Comparison of ENCODE assay signal across 10 cellular contexts in genomic region chr3:170419301-170420087, GRCh38. TPM values are rescaled to one million over a fixed set of nuclear protein-coding genes. Genes with fewer than 3 reads are reported as not detected.
A peak's percentile ranks its signal among the peaks of the same experiment; 100 is the strongest.
DNase-seq lines count a peak whose midpoint lies in the region; ATAC-seq, FAIRE-seq and TF ChIP-seq lines count a peak whose summit lies in the region.
"Had no signal": no experiment of that assay in that cellular context is flagged by ENCODE, and none has a peak within 500 bp of the region (broad histone marks: within the 10 kb centered on the region; RNA-seq: fewer than 3 reads in every experiment).

No MANE protein-coding gene starts in this region.

- no peak for TF ChIP-seq RAD21 in HepG2 (CRISPR knock-in tag; IDR thresholded peaks at IDR 0.05)

- no peaks in the 10 kb centered on the region for H3K79me2 ChIP-seq in HepG2 (ENCODE audit: insufficient read depth, low read length)

- H3K36me3 ChIP-seq in HepG2 (replicated peaks in 1 of 2; ENCODE audit: control insufficient read depth in 1 of 2, insufficient read depth in 2 of 2, low read length in 2 of 2) (no peaks in the 10 kb centered on the region), suprapubic skin (no peaks in the 10 kb centered on the region)

- no peak for ATAC-seq in HepG2
- ATAC-seq in HG02571 (IDR thresholded peaks at IDR 0.05; ENCODE audit: unreplicated experiment) = no peak
- ATAC-seq in HG02981 (IDR thresholded peaks at IDR 0.05; ENCODE audit: unreplicated experiment) = no peak

- no peak for FAIRE-seq in HepG2 (lab: Jason Lieb, UNC)

- H3K9me3 ChIP-seq in HepG2 (ENCODE audit: low read length) (no peaks in the 10 kb centered on the region), suprapubic skin (no peaks in the 10 kb centered on the region)

- no peak for TF ChIP-seq EP300 in HepG2 (IDR thresholded peaks at IDR 0.05; ENCODE audit: low read depth in 2 of 2, low read length in 2 of 2)
- no peak for TF ChIP-seq EP300 in HepG2 (CRISPR knock-in tag; IDR thresholded peaks at IDR 0.05; ENCODE audit: borderline replicate concordance)
- TF ChIP-seq EP300 in suprapubic skin (IDR thresholded peaks at IDR 0.05) = no peak

- H3K27ac ChIP-seq in HepG2 (ENCODE audit: extremely low read length, insufficient read depth, low read length) = no peak overlapping the region
- peak overlapping the region; percentile 76 for H3K27ac ChIP-seq in suprapubic skin
- H3K27ac ChIP-seq: C4-2B had no signal

- peak overlapping the region; percentile 6 for H3K4me3 Mint-ChIP-seq in T-helper 2 cell treated with Interferon-gamma antibody and Interleukin-4, amounts not matched to agents 5 μg/mL and 100 μg/mL, for 36 hours
- H3K4me3 Mint-ChIP-seq: dendritic cell treated with granulocyte-macrophage colony-stimulating factor and Interleukin-4, amounts not matched to agents 40 ng/mL and 50 ng/mL, for 4 days had no signal

- no peak overlapping the region for H3K27ac Mint-ChIP-seq in T-helper 2 cell treated with Interferon-gamma antibody and Interleukin-4, amounts not matched to agents 5 μg/mL and 100 μg/mL, for 36 hours
- H3K27ac Mint-ChIP-seq: dendritic cell treated with granulocyte-macrophage colony-stimulating factor and Interleukin-4, amounts not matched to agents 40 ng/mL and 50 ng/mL, for 4 days had no signal

- CTCF ChIA-PET in HepG2 (lab: Yijun Ruan, JAX; ENCODE audit: low intra/inter-chr PET ratio, low total read pairs) = no interaction called here

- no peak overlapping the region for H3K9ac ChIP-seq in HepG2 (ENCODE audit: insufficient read depth, low read depth, low read length)

- TF ChIP-seq CTCF in HepG2 (CRISPR knock-in tag; IDR thresholded peaks at IDR 0.05) (no peak), suprapubic skin (IDR thresholded peaks at IDR 0.05) (no peak)

- 93% methylated on average over 65 of the region's 69 CpGs for WGBS in HepG2 (ENCODE audit: low lambda C conversion rate)
- 6% methylated on average over 56 of the region's 69 CpGs for WGBS in suprapubic skin

- H3K27me3 ChIP-seq in HepG2 (ENCODE audit: control insufficient read depth in 1 of 2, insufficient read depth in 2 of 2, low read length in 2 of 2) (no peaks in the 10 kb centered on the region; a peak in 1 of 5 replicates), suprapubic skin (peaks cover 26% of the 10 kb centered on the region)

- H3K36me3 Mint-ChIP-seq in T-helper 2 cell treated with Interferon-gamma antibody and Interleukin-4, amounts not matched to agents 5 μg/mL and 100 μg/mL, for 36 hours (ENCODE audit: low read depth) = peaks cover 3% of the 10 kb centered on the region

- H3K4me1 ChIP-seq in HepG2 (ENCODE audit: insufficient read depth, low read length) (peaks cover 56% of the 10 kb centered on the region), suprapubic skin (peaks cover 18% of the 10 kb centered on the region)

- intact Hi-C loops in HepG2 (cut with micrococcal nuclease; ENCODE audit: unreplicated experiment) = no loop called here

- no peaks in the 10 kb centered on the region for H4K20me1 ChIP-seq in HepG2 (ENCODE audit: insufficient read depth, low read length)

- H3K4me3 ChIP-seq in HepG2 (replicated peaks in 1 of 3; ENCODE audit: insufficient read depth in 1 of 3, low read depth in 2 of 3, low read length in 3 of 3) (no peak overlapping the region; a peak in 1 of 6 replicates), suprapubic skin (peak overlapping the region; percentile 59)

- H3K4me1 Mint-ChIP-seq in T-helper 2 cell treated with Interferon-gamma antibody and Interleukin-4, amounts not matched to agents 5 μg/mL and 100 μg/mL, for 36 hours (ENCODE audit: low read depth) = peaks cover 13% of the 10 kb centered on the region

- H3K4me2 ChIP-seq in HepG2 (ENCODE audit: low read depth, low read length) = peak overlapping the region; percentile 90; the same call in 1 of the 2 replicates

- POLR2A ChIA-PET in HepG2 (lab: Yijun Ruan, JAX) = no interaction called here

- no TSS peak for BruUV-seq in HepG2 (replicated peaks; lab: Mats Ljungman, UMichigan)

- DNase-seq in T-helper 2 cell treated with Interferon-gamma antibody and Interleukin-4, amounts not matched to agents 5 μg/mL and 100 μg/mL, for 36 hours (ENCODE audit: low spot score) = no peak
- DNase-seq in T-helper 2 cell (no peak), dermis blood vessel endothelial cell (peak; percentile 83), HepG2 (ENCODE audit: low spot score) (no peak), suprapubic skin (ENCODE audit: low spot score in 2 of 2) (peak; percentile 75 to 81), SW 1271 (lab: John Stamatoyannopoulos, UW) (no peak)

- in situ Hi-C loops in HepG2 (cut with HindIII; ENCODE audit: extremely low pct_ligation_motif_present, low pct_unique_long_range_greater_than_20kb) = loop anchor here (5.0 to 10.0 kb wide), 3 partner anchors 78 to 395 kb away; no protein-coding TSS in a partner anchor

- no peak for TF ChIP-seq POLR2A in HepG2 (IDR thresholded peaks at IDR 0.05; ENCODE audit: insufficient read depth in 1 of 2, low read depth in 2 of 2, low read length in 2 of 2)
- TF ChIP-seq POLR2A in suprapubic skin (IDR thresholded peaks at IDR 0.05) = peak in 1 of 2 donors; percentile 46

- no peak overlapping the region for H2AFZ ChIP-seq in HepG2 (ENCODE audit: low read length)

- H3K9me3 Mint-ChIP-seq in T-helper 2 cell treated with Interferon-gamma antibody and Interleukin-4, amounts not matched to agents 5 μg/mL and 100 μg/mL, for 36 hours = no peaks in the 10 kb centered on the region
- H3K9me3 Mint-ChIP-seq: dendritic cell treated with granulocyte-macrophage colony-stimulating factor and Interleukin-4, amounts not matched to agents 40 ng/mL and 50 ng/mL, for 4 days had no signal

- H3K27me3 Mint-ChIP-seq in T-helper 2 cell treated with Interferon-gamma antibody and Interleukin-4, amounts not matched to agents 5 μg/mL and 100 μg/mL, for 36 hours (ENCODE audit: low read depth) = peaks cover 43% of the 10 kb centered on the region

TF ChIP-seq in HepG2, 621 proteins besides CTCF, POLR2A, EP300 and RAD21:
- TF ChIP-seq ZNF292 (CRISPR knock-in tag; IDR thresholded peaks at IDR 0.05; ENCODE audit: borderline replicate concordance, low read depth) = no peak
- TF ChIP-seq ZBTB33 (CRISPR knock-in tag; IDR thresholded peaks at IDR 0.05) = peak; percentile 6; the same call in 1 of the 2 replicates
- TF ChIP-seq SRSF1 (optimal IDR thresholded peaks at IDR 0.05; ENCODE audit: low read depth, low read length) = no peak
- TF ChIP-seq HIVEP1 (CRISPR knock-in tag; IDR thresholded peaks at IDR 0.05) = no peak
- peak; percentile 37; the same call in 1 of the 2 replicates for TF ChIP-seq ZBTB38 (CRISPR knock-in tag; IDR thresholded peaks at IDR 0.05)

RNA-seq across cellular contexts. Expression of gene CLDN11, which starts 0.8 kb away (rescaled TPM):
- total RNA-seq in dermis blood vessel endothelial cell (103 and 515 TPM in 2 replicates), HepG2 (2016; rRNA removed; fragmentation: Illumina TruSeq; extraction: Trizol) (2.9 and 4.9 TPM in 2 replicates), suprapubic skin (1 to 10 TPM; 2.1 to 6.4 (median 3.6) TPM)
- 1.1 and 1.8 TPM in 2 replicates for total RNA-seq in HepG2 (2016; cell fraction: cytosol; rRNA removed; fragmentation: Illumina TruSeq; extraction: Trizol; ENCODE audit: low read depth)
- total RNA-seq in HepG2 (2016; cell fraction: insoluble cytoplasmic fraction; rRNA removed; fragmentation: Illumina TruSeq; extraction: Trizol) = 3.4 and 4.9 TPM in 2 replicates
- total RNA-seq in HepG2 (2016; cell fraction: membrane; rRNA removed; fragmentation: Illumina TruSeq; extraction: Trizol) = 4.5 and 4.9 TPM in 2 replicates
- total RNA-seq in HepG2 (2016; cell fraction: nucleus; rRNA removed; fragmentation: Illumina TruSeq; extraction: Trizol) = 4.8 and 6.0 TPM in 2 replicates
- 2.8 and 4.2 TPM in 2 replicates for polyA plus RNA-seq in HepG2 (2011; rRNA removed)
- polyA plus RNA-seq in HepG2 (2011; cell fraction: cytosol; rRNA removed) = 3.8 and 10.8 TPM in 2 replicates
- 4.4 and 4.9 TPM in 2 replicates for polyA plus RNA-seq in HepG2 (2011; cell fraction: nucleus; rRNA removed)
- 3.2 and 3.3 TPM in 2 replicates for polyA plus RNA-seq in HepG2 (2012)
- polyA plus RNA-seq in HepG2 (2016; cell fraction: cytosol; fragmentation: Illumina TruSeq; extraction: Trizol; ENCODE audit: low read depth) = 2.0 and 2.1 TPM in 2 replicates
- 4.1 and 4.5 TPM in 2 replicates for polyA plus RNA-seq in HepG2 (2016; cell fraction: insoluble cytoplasmic fraction; fragmentation: Illumina TruSeq; extraction: Trizol; ENCODE audit: low read depth)
- polyA plus RNA-seq in HepG2 (2016; cell fraction: membrane; fragmentation: Illumina TruSeq; extraction: Trizol; ENCODE audit: low read depth) = 4.6 and 4.7 TPM in 2 replicates
- polyA plus RNA-seq in HepG2 (2016; cell fraction: nucleus; fragmentation: Illumina TruSeq; extraction: Trizol; ENCODE audit: insufficient read depth, low read depth) = 7.0 and 9.6 TPM in 2 replicates
- polyA minus RNA-seq in HepG2 (2011; rRNA and poly(A)+ RNA removed; ENCODE audit: low replicate concordance) = 0.35 and 44.6 TPM in 2 replicates
- 7.1 and 8.1 TPM in 2 replicates for polyA minus RNA-seq in HepG2 (2011; cell fraction: cytosol; rRNA and poly(A)+ RNA removed)
- 3.5 and 4.0 TPM in 2 replicates for polyA minus RNA-seq in HepG2 (2011; cell fraction: nucleus; rRNA and poly(A)+ RNA removed)

Comparison
In these comparisons a context has a peak if more than half of its experiments do, and no peak if none do; other contexts are left out.
1. DNase-seq: peak in dermis blood vessel endothelial cell (single experiment) and suprapubic skin (2 of 2); none in T-helper 2 cell treated with Interferon-gamma antibody and Interleukin-4, amounts not matched to agents 5 μg/mL and 100 μg/mL, for 36 hours (single experiment), T-helper 2 cell (0 of 5), HepG2 (single experiment) and SW 1271 (0 of 2).
2. RNA of gene CLDN11, which starts 0.8 kb away (total RNA-seq): 103 to 515 TPM in dermis blood vessel endothelial cell; 1.1 to 6.0 TPM in HepG2 and 2.1 to 6.4 TPM in suprapubic skin; every median in the first group is over 10 times any median in the second.